8 cellular contexts compared by ENCODE assay signal in genomic region chr3:42036483-42036823, GRCh38. TPM values are rescaled to one million over a fixed set of nuclear protein-coding genes. Genes with fewer than 3 reads are reported as not detected.
A peak's percentile ranks its signal among the peaks of the same experiment; 100 is the strongest.
DNase-seq lines count a peak whose midpoint lies in the region; ATAC-seq and TF ChIP-seq lines count a peak whose summit lies in the region.

No MANE protein-coding gene starts in this region.

- no peaks in the 10 kb centered on the region for H3K27me3 ChIP-seq in fibroblast of lung (ENCODE audit: control insufficient read depth, insufficient read depth, low read length)
- no peaks in the 10 kb centered on the region for H3K27me3 ChIP-seq in psoas muscle (ENCODE audit: insufficient read depth in 3 of 3, low read length in 2 of 3)

- peak; percentile 68 for ATAC-seq in GM21360 (IDR thresholded peaks at IDR 0.05; ENCODE audit: unreplicated experiment)
- ATAC-seq in psoas muscle: peak; percentile 91 to 93 (median 92)
- no peak for ATAC-seq in natural killer cell treated with Interleukin-12 subunit alpha and Interleukin-12 subunit beta and Interleukin-15 and Interleukin-18, amount 100 ng/mL, for 72 hours
- no peak for ATAC-seq in HG03520 (IDR thresholded peaks at IDR 0.05; ENCODE audit: unreplicated experiment)

- H3K9me3 Mint-ChIP-seq in natural killer cell treated with Interleukin-12 subunit alpha and Interleukin-12 subunit beta and Interleukin-15 and Interleukin-18, amount 100 ng/mL, for 72 hours: no peaks in the 10 kb centered on the region

- no peak overlapping the region for H3K4me3 ChIP-seq in fibroblast of lung (replicated peaks in 1 of 4; ENCODE audit: control extremely low read depth in 1 of 4, insufficient read depth in 1 of 4, low read depth in 3 of 4, low read length in 4 of 4)
- H3K4me3 ChIP-seq in psoas muscle: peak overlapping the region; percentile 12

- H3K36me3 Mint-ChIP-seq in natural killer cell treated with Interleukin-12 subunit alpha and Interleukin-12 subunit beta and Interleukin-15 and Interleukin-18, amount 100 ng/mL, for 72 hours: peaks cover 12% of the 10 kb centered on the region

- TF ChIP-seq CTCF in fibroblast of lung (conservative IDR thresholded peaks at IDR 0.05 in 1 of 2, IDR thresholded peaks at IDR 0.05 in 1 of 2; ENCODE audit: low read depth in 1 of 2, low read length in 2 of 2): no peak
- TF ChIP-seq CTCF in psoas muscle (IDR thresholded peaks at IDR 0.05): no peak

- H3K27ac Mint-ChIP-seq in natural killer cell treated with Interleukin-12 subunit alpha and Interleukin-12 subunit beta and Interleukin-15 and Interleukin-18, amount 100 ng/mL, for 72 hours: no peak overlapping the region

- 18 to 30% (median 22%) methylated on average over 3 of the region's 3 CpGs for WGBS in psoas muscle, 3 donors

- no peak overlapping the region for H3K9ac ChIP-seq in fibroblast of lung (ENCODE audit: insufficient read depth, low read length)

- peak overlapping the region; percentile 94 for H3K27ac ChIP-seq in fibroblast of lung (ENCODE audit: insufficient read depth, low read length)
- peak overlapping the region; percentile 92 for H3K27ac ChIP-seq in psoas muscle

- no peaks in the 10 kb centered on the region for H4K20me1 ChIP-seq in fibroblast of lung (ENCODE audit: control insufficient read depth, extremely low read depth, insufficient read depth, low read length)

- peaks cover 7% of the 10 kb centered on the region for H3K36me3 ChIP-seq in fibroblast of lung (ENCODE audit: control insufficient read depth, insufficient read depth, low read length)
- H3K36me3 ChIP-seq in psoas muscle (ENCODE audit: insufficient read depth in 1 of 2, low read depth in 1 of 2): peaks cover 0 to 12% of the 10 kb centered on the region in 2 donors

- H3K79me2 ChIP-seq in fibroblast of lung (ENCODE audit: control insufficient read depth, insufficient read depth, low read length): peaks cover 73% of the 10 kb centered on the region

- H2AFZ ChIP-seq in fibroblast of lung (ENCODE audit: low read length): no peak overlapping the region

- intact Hi-C loops in psoas muscle (cut with DNase I): no loop called here

- peaks cover 20 to 28% of the 10 kb centered on the region in 2 donors for H3K4me1 Mint-ChIP-seq in natural killer cell treated with Interleukin-12 subunit alpha and Interleukin-12 subunit beta and Interleukin-15 and Interleukin-18, amount 100 ng/mL, for 72 hours (ENCODE audit: low read depth in 2 of 2)

- peak; percentile 45 for DNase-seq in OCI-M1 (lab: John Stamatoyannopoulos, UW)
- DNase-seq in fibroblast of lung (ENCODE audit: low read depth in 2 of 2): peak; percentile 94 to 96
- DNase-seq in psoas muscle: no peak
- no peak for DNase-seq in T-helper 9 cell
- no peak for DNase-seq in mucosa of gallbladder (ENCODE audit: low spot score)
- no peak for DNase-seq in natural killer cell treated with Interleukin-12 subunit alpha and Interleukin-12 subunit beta and Interleukin-15 and Interleukin-18, amount 100 ng/mL, for 72 hours (ENCODE audit: low spot score)

- H3K4me2 ChIP-seq in fibroblast of lung (ENCODE audit: extremely low read depth, insufficient read depth, low read length): peak overlapping the region; percentile 58

- no peaks in the 10 kb centered on the region for H3K27me3 Mint-ChIP-seq in natural killer cell treated with Interleukin-12 subunit alpha and Interleukin-12 subunit beta and Interleukin-15 and Interleukin-18, amount 100 ng/mL, for 72 hours

- no peak overlapping the region for H3K4me3 Mint-ChIP-seq in natural killer cell treated with Interleukin-12 subunit alpha and Interleukin-12 subunit beta and Interleukin-15 and Interleukin-18, amount 100 ng/mL, for 72 hours

- H3K9me3 ChIP-seq in fibroblast of lung (ENCODE audit: control insufficient read depth, insufficient read depth, low read depth, low read length): no peaks in the 10 kb centered on the region
- no peaks in the 10 kb centered on the region for H3K9me3 ChIP-seq in psoas muscle

- H3K4me1 ChIP-seq in fibroblast of lung (ENCODE audit: control insufficient read depth, extremely low read depth, insufficient read depth, low read length) (peaks cover 57% of the 10 kb centered on the region), psoas muscle (peaks cover 78% of the 10 kb centered on the region)

RNA-seq across cellular contexts. Expression of gene TRAK1, which starts 54.7 kb away (rescaled TPM):
- total RNA-seq in fibroblast of lung (19.3 and 37.8 TPM in 2 replicates), psoas muscle (100 to 1,000 TPM in 3 of 4 donors, 10 to 100 TPM in 1; 94.8 to 128 (median 120) TPM), mucosa of gallbladder (101 TPM)
- polyA plus RNA-seq in fibroblast of lung (34.9 and 44.0 TPM in 2 replicates), psoas muscle (10 to 100 TPM; 30.8 to 68.2 (median 45.2) TPM)
- 28.5 and 39.9 TPM in 2 replicates for polyA plus RNA-seq in fibroblast of lung (2012)
- 59.2 and 77.2 TPM in 2 replicates for polyA minus RNA-seq in fibroblast of lung (ENCODE audit: low replicate concordance)
- total RNA-seq in natural killer cell treated with Interleukin-12 subunit alpha and Interleukin-12 subunit beta and Interleukin-15 and Interleukin-18, amount 100 ng/mL, for 72 hours: 10 to 100 TPM; 32.3 to 48.0 TPM

Comparison
In these comparisons a context has a peak if more than half of its experiments do, and no peak if none do; other contexts are left out.
1. ATAC-seq: peak in GM21360 (single experiment) and psoas muscle (4 of 4); none in natural killer cell treated with Interleukin-12 subunit alpha and Interleukin-12 subunit beta and Interleukin-15 and Interleukin-18, amount 100 ng/mL, for 72 hours (0 of 2) and HG03520 (single experiment).
2. DNase-seq: peak in OCI-M1 (single experiment) and fibroblast of lung (2 of 2); none in psoas muscle (0 of 2), T-helper 9 cell (single experiment), mucosa of gallbladder (single experiment) and natural killer cell treated with Interleukin-12 subunit alpha and Interleukin-12 subunit beta and Interleukin-15 and Interleukin-18, amount 100 ng/mL, for 72 hours (single experiment).